ENCODE assay signal across 1 cellular context in the genomic region with DNA sequence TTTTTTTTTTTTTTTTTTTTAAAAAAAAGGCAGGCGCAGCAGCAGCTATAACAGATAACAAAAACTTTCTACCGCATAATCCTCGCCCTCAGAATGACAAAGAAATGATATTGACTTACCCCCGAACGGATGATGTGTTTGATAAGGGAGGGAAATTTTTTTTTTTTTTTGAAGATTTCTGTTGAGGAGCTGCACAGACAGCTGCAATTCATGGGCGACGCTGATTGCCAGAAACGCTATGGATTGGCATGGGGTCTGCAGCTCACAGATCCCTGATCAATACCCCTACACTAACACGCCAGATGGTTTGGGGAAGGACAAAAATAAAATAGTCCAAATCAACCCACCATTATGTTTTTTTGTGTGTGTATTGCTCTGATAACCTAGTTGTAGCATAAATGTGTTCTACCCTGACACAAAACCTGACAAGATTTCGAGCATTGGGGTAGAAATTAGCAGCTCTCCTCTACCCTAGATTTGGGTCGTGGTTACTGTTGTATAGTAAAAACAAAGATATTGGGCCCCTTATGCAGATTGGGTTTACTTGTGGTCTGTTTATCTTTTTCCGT.
TF ChIP-seq lines count a peak whose summit lies in the region.

No MANE protein-coding gene starts in this region.

TF ChIP-seq in endothelial cell of umbilical vein, 7 proteins besides CTCF, POLR2A, EP300 and RAD21:
- TF ChIP-seq FOS (IDR thresholded peaks at IDR 0.05; ENCODE audit: borderline replicate concordance, insufficient read depth, low read length) = no peak
- TF ChIP-seq EZH2 (IDR thresholded peaks at IDR 0.05; ENCODE audit: borderline replicate concordance, low read depth, low read length, severe bottlenecking) = peak; percentile 59
